ENCODE assay signal across 8 cellular contexts in the genomic region with DNA sequence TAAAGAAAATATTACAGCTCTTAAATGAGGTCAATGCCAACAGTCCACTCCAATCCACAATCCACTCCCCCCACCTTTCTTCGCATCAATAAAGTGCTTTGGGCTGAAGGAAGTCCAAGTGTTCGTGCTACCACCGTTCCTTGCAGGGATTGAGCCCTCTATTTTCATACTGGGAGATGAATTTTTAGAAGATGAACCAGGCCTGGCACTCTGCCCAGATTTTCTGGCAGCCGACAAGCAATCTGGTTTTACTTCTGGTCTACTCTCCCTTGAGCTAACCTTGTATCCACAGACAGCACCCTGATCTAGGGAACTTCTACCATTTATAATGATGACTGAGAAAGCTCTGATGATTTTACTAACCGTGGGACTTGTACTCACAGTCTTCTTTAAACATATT.
DNase-seq lines count a peak whose midpoint lies in the region; TF ChIP-seq lines count a peak whose summit lies in the region.

No MANE protein-coding gene starts in this region.

- H3K27me3 ChIP-seq in mammary epithelial cell (ENCODE audit: insufficient read depth, low read length) (no peaks in the 10 kb centered on the region), mesenchymal stem cell (ENCODE audit: control insufficient read depth in 1 of 2, insufficient read depth in 1 of 2, low read length in 2 of 2) (no peaks in the 10 kb centered on the region)

- no peak overlapping the region for H2BK120ac ChIP-seq in mesenchymal stem cell (ENCODE audit: low read depth, low read length)

- H3K4me1 Mint-ChIP-seq in Calu3 (ENCODE audit: low read depth, unreplicated experiment): no peaks in the 10 kb centered on the region
- peaks cover 14% of the 10 kb centered on the region for H3K4me1 Mint-ChIP-seq in activated CD4-positive, alpha-beta memory T cell treated with anti-CD3 and anti-CD28 coated beads for 36 hours (ENCODE audit: low read depth)

- H3K4me3 Mint-ChIP-seq in Calu3 (ENCODE audit: low read depth, unreplicated experiment): no peak overlapping the region
- H3K4me3 Mint-ChIP-seq in activated CD4-positive, alpha-beta memory T cell treated with anti-CD3 and anti-CD28 coated beads for 36 hours: no peak overlapping the region

- no peak overlapping the region for H3K14ac ChIP-seq in mesenchymal stem cell (ENCODE audit: low read length in 2 of 2)

- intact Hi-C loops in Calu3 (cut with micrococcal nuclease; ENCODE audit: unreplicated experiment) (no loop called here), mammary epithelial cell (cut with micrococcal nuclease) (no loop called here), OCI-LY7 (cut with micrococcal nuclease; ENCODE audit: unreplicated experiment) (no loop called here)
- intact Hi-C loops in activated CD4-positive, alpha-beta memory T cell treated with anti-CD3 and anti-CD28 coated beads for 36 hours (cut with micrococcal nuclease): no loop called here

- no peaks in the 10 kb centered on the region for H3K36me3 ChIP-seq in mammary epithelial cell (ENCODE audit: insufficient read depth, low read length)
- H3K36me3 ChIP-seq in mesenchymal stem cell (ENCODE audit: control insufficient read depth in 1 of 2, insufficient read depth in 2 of 2, low read depth in 1 of 2, low read length in 2 of 2): no peaks in the 10 kb centered on the region
- H3K36me3 ChIP-seq in OCI-LY7 (ENCODE audit: insufficient read depth, low read length): no peaks in the 10 kb centered on the region

- H3K4me1 ChIP-seq in mammary epithelial cell (ENCODE audit: insufficient read depth, low read length) (no peaks in the 10 kb centered on the region), mesenchymal stem cell (ENCODE audit: control insufficient read depth, insufficient read depth, low read depth, low read length) (no peaks in the 10 kb centered on the region), OCI-LY7 (ENCODE audit: insufficient read depth, low read length, poor library complexity, severe bottlenecking) (peaks cover 8% of the 10 kb centered on the region)

- no peaks in the 10 kb centered on the region for H3K9me3 Mint-ChIP-seq in Calu3 (ENCODE audit: low read depth, unreplicated experiment)
- H3K9me3 Mint-ChIP-seq in activated CD4-positive, alpha-beta memory T cell treated with anti-CD3 and anti-CD28 coated beads for 36 hours: no peaks in the 10 kb centered on the region

- H2AFZ ChIP-seq in mammary epithelial cell (ENCODE audit: low read depth, low read length) (no peak overlapping the region), mesenchymal stem cell (ENCODE audit: low read depth, low read length) (no peak overlapping the region), OCI-LY7 (ENCODE audit: low read length) (no peak overlapping the region)

- 22% methylated on average over 5 of the region's 5 CpGs for WGBS in mammary epithelial cell (ENCODE audit: low coverage, missing lambda C conversion rate)
- 69% methylated on average over 4 of the region's 5 CpGs for WGBS in mesenchymal stem cell

- H3K9me3 ChIP-seq in mammary epithelial cell (replicated peaks; ENCODE audit: insufficient read depth, low read length) (no peaks in the 10 kb centered on the region), mesenchymal stem cell (ENCODE audit: control insufficient read depth, low read length) (no peaks in the 10 kb centered on the region), OCI-LY7 (ENCODE audit: low read length) (no peaks in the 10 kb centered on the region)

- H3K4me2 ChIP-seq in mammary epithelial cell (ENCODE audit: insufficient read depth, low read depth, low read length) (no peak overlapping the region), mesenchymal stem cell (ENCODE audit: low read length, poor library complexity, severe bottlenecking) (no peak overlapping the region), OCI-LY7 (ENCODE audit: low read length) (no peak overlapping the region)

- BruUV-seq in Calu3 (replicated peaks; lab: Mats Ljungman, UMichigan) (no TSS peak), mammary epithelial cell (replicated peaks; lab: Mats Ljungman, UMichigan) (no TSS peak), OCI-LY7 (replicated peaks; lab: Mats Ljungman, UMichigan) (no TSS peak)

- CTCF ChIA-PET in Calu3 (lab: Charles Lee): no interaction called here
- CTCF ChIA-PET in mammary epithelial cell (lab: Charles Lee; ENCODE audit: low non-redundant PET): interaction anchor here (0.6 kb wide), 1 partner anchor 537 kb away, joined by 4 read pairs; no protein-coding TSS in a partner anchor
- CTCF ChIA-PET in activated CD4-positive, alpha-beta memory T cell treated with anti-CD3 and anti-CD28 coated beads for 36 hours (lab: Charles Lee): interaction anchor here (1.1 kb wide), 1 partner anchor 73 kb away, joined by 3 read pairs; no protein-coding TSS in a partner anchor
- CTCF ChIA-PET in OCI-LY7 (lab: Charles Lee; ENCODE audit: unreplicated experiment): no interaction called here

- no peaks in the 10 kb centered on the region for H3K27me3 Mint-ChIP-seq in Calu3 (ENCODE audit: unreplicated experiment)
- no peaks in the 10 kb centered on the region for H3K27me3 Mint-ChIP-seq in activated CD4-positive, alpha-beta memory T cell treated with anti-CD3 and anti-CD28 coated beads for 36 hours

- no peaks in the 10 kb centered on the region for H3K9me2 ChIP-seq in OCI-LY7 (ENCODE audit: insufficient read depth, low read length)

- no peak overlapping the region for H3K27ac Mint-ChIP-seq in Calu3 (ENCODE audit: unreplicated experiment)
- H3K27ac Mint-ChIP-seq in activated CD4-positive, alpha-beta memory T cell treated with anti-CD3 and anti-CD28 coated beads for 36 hours: no peak overlapping the region

- no peak overlapping the region for H3K9ac ChIP-seq in mammary epithelial cell (ENCODE audit: insufficient read depth, low read length)
- no peak overlapping the region for H3K9ac ChIP-seq in mesenchymal stem cell (ENCODE audit: low read length)

- no peak overlapping the region for H2BK12ac ChIP-seq in mesenchymal stem cell (ENCODE audit: low read length in 2 of 2)

- H3K4ac ChIP-seq in mesenchymal stem cell (ENCODE audit: low read depth in 1 of 2, low read length in 2 of 2): no peak overlapping the region

- no peak overlapping the region for H3K27ac ChIP-seq in mammary epithelial cell (ENCODE audit: insufficient read depth, low read depth, low read length)
- H3K27ac ChIP-seq in mesenchymal stem cell (ENCODE audit: low read length, poor library complexity, severe bottlenecking): no peak overlapping the region
- no peak overlapping the region for H3K27ac ChIP-seq in OCI-LY7 (ENCODE audit: low read depth, low read length, poor library complexity, severe bottlenecking)

- no peak overlapping the region for H4K8ac ChIP-seq in mesenchymal stem cell (ENCODE audit: low read length)

- H3K18ac ChIP-seq in mesenchymal stem cell (ENCODE audit: low read depth in 1 of 2, low read length in 2 of 2): no peak overlapping the region

- H3K23ac ChIP-seq in mesenchymal stem cell (ENCODE audit: low read length in 2 of 2): no peak overlapping the region

- H3K79me1 ChIP-seq in mesenchymal stem cell (replicated peaks; ENCODE audit: low read length, poor library complexity, severe bottlenecking): no peaks in the 10 kb centered on the region

- no peak overlapping the region for H3K4me3 ChIP-seq in mammary epithelial cell (replicated peaks in 1 of 3; ENCODE audit: insufficient read depth in 1 of 3, low read depth in 2 of 3, low read length in 3 of 3)
- no peak overlapping the region for H3K4me3 ChIP-seq in mesenchymal stem cell (ENCODE audit: insufficient read depth in 1 of 2, low read depth in 1 of 2, low read length in 2 of 2)
- no peak overlapping the region for H3K4me3 ChIP-seq in OCI-LY7 (ENCODE audit: low read depth, low read length, poor library complexity, severe bottlenecking)

- H4K20me1 ChIP-seq in mammary epithelial cell (ENCODE audit: insufficient read depth, low read length): no peaks in the 10 kb centered on the region
- no peaks in the 10 kb centered on the region for H4K20me1 ChIP-seq in OCI-LY7 (ENCODE audit: insufficient read depth, low read length)

- in situ Hi-C loops in mammary epithelial cell (cut with MboI; ENCODE audit: low sequenced_read_pairs in 2 of 2): no loop called here

- POLR2A ChIA-PET in activated CD4-positive, alpha-beta memory T cell treated with anti-CD3 and anti-CD28 coated beads for 36 hours (lab: Charles Lee): no interaction called here
- POLR2A ChIA-PET in OCI-LY7 (lab: Charles Lee): interaction anchor here (1.2 kb wide), 1 partner anchor 10 kb away, joined by 4 read pairs; no protein-coding TSS in a partner anchor

- H4K91ac ChIP-seq in mesenchymal stem cell (ENCODE audit: low read length): no peak overlapping the region

- dilution Hi-C loops in mammary epithelial cell (cut with HindIII; ENCODE audit: low sequenced_read_pairs): no loop called here

- H3K79me2 ChIP-seq in mammary epithelial cell (ENCODE audit: insufficient read depth, low read length) (no peaks in the 10 kb centered on the region), OCI-LY7 (ENCODE audit: insufficient read depth, low read depth, low read length) (no peaks in the 10 kb centered on the region)

- H2AK5ac ChIP-seq in mesenchymal stem cell (ENCODE audit: low read length, severe bottlenecking): no peak overlapping the region

- TF ChIP-seq CTCF in Calu3 (IDR thresholded peaks at IDR 0.05; ENCODE audit: unreplicated experiment) (no peak), mammary epithelial cell (conservative IDR thresholded peaks at IDR 0.05 in 1 of 2, IDR thresholded peaks at IDR 0.05 in 1 of 2; ENCODE audit: extremely low read depth in 1 of 2, insufficient read depth in 1 of 2, low read depth in 1 of 2, low read length in 2 of 2) (no peak), OCI-LY7 (conservative IDR thresholded peaks at IDR 0.05; ENCODE audit: low read length) (no peak)

- no peak overlapping the region for H2BK15ac ChIP-seq in mesenchymal stem cell (ENCODE audit: low read depth, poor library complexity, severe bottlenecking)

- H2BK5ac ChIP-seq in mesenchymal stem cell (ENCODE audit: low read depth, low read length, poor library complexity, severe bottlenecking): no peak overlapping the region

- H3K36me3 Mint-ChIP-seq in Calu3 (ENCODE audit: insufficient read depth, unreplicated experiment): no peaks in the 10 kb centered on the region
- H3K36me3 Mint-ChIP-seq in activated CD4-positive, alpha-beta memory T cell treated with anti-CD3 and anti-CD28 coated beads for 36 hours: peaks cover 2% of the 10 kb centered on the region

- peak; percentile 14 for DNase-seq in Calu3
- DNase-seq in NCI-H1694 treated with DMSO at 0.1 percent for 48 hours (lab: John Stamatoyannopoulos, UW): peak; percentile 84
- DNase-seq in mammary epithelial cell: peak; percentile 62
- DNase-seq in mesenchymal stem cell: peak; percentile 71
- no peak for DNase-seq in COLO829 (ENCODE audit: low spot score)
- no peak for DNase-seq in activated CD4-positive, alpha-beta memory T cell treated with anti-CD3 and anti-CD28 coated beads for 36 hours
- DNase-seq in GDM1 (lab: John Stamatoyannopoulos, UW): no peak
- no peak for DNase-seq in OCI-LY7 (ENCODE audit: low spot score)

Comparison
In these comparisons a context has a peak if more than half of its experiments do, and no peak if none do; other contexts are left out.
1. DNase-seq: peak in Calu3 (single experiment), NCI-H1694 treated with DMSO at 0.1 percent for 48 hours (single experiment), mammary epithelial cell (single experiment) and mesenchymal stem cell (single experiment); none in COLO829 (single experiment), activated CD4-positive, alpha-beta memory T cell treated with anti-CD3 and anti-CD28 coated beads for 36 hours (single experiment), GDM1 (single experiment) and OCI-LY7 (single experiment).
2. CTCF ChIA-PET loops: an anchor here in mammary epithelial cell (0.6 kb wide) and activated CD4-positive, alpha-beta memory T cell treated with anti-CD3 and anti-CD28 coated beads for 36 hours (1.1 kb wide); none called in Calu3 and OCI-LY7.